ENCODE assay signal across 8 cellular contexts in genomic region chr4:1713003-1713397, GRCh38. TPM values are rescaled to one million over a fixed set of nuclear protein-coding genes. Genes with fewer than 3 reads are reported as not detected.
DNase-seq lines count a peak whose midpoint lies in the region; ATAC-seq, FAIRE-seq and TF ChIP-seq lines count a peak whose summit lies in the region.

No MANE protein-coding gene starts in this region.

- H3K9me3 ChIP-seq in SK-N-SH: no peaks in the 10 kb centered on the region
- H3K9me3 ChIP-seq in gastrocnemius medialis: no peaks in the 10 kb centered on the region

- no peaks in the 10 kb centered on the region for H3K9me2 ChIP-seq in SK-N-SH

- FAIRE-seq in frontal cortex (lab: Jason Lieb, UNC): no peak

- peak overlapping the region; percentile 65 for H2AFZ ChIP-seq in SK-N-SH (ENCODE audit: low read depth)

- in situ Hi-C loops in gastrocnemius medialis (cut with MboI; ENCODE audit: low sequenced_read_pairs in 4 of 4): no loop called here

- H3K4me2 ChIP-seq in SK-N-SH: peak overlapping the region; percentile 99

- DNase-seq in Calu3: peak; percentile 47
- no peak for DNase-seq in HFFc6
- DNase-seq in SK-N-SH: no peak
- DNase-seq in fibroblast of the aortic adventitia (ENCODE audit: low read depth): no peak
- DNase-seq in gastrocnemius medialis: no peak
- no peak for DNase-seq in stimulated activated CD4-positive, alpha-beta T cell treated with anti-CD3 and anti-CD28 coated beads, Interleukin-2, amount 100 ng/mL, for 24 hours
- DNase-seq in 8988T: no peak
- DNase-seq in frontal cortex (ENCODE audit: low spot score in 2 of 2): no peak

- CTCF ChIA-PET in Calu3 (lab: Charles Lee) (interaction anchor here (0.5 kb wide), 1 partner anchor 291 kb away, joined by 4 read pairs; no protein-coding TSS in a partner anchor), SK-N-SH (lab: Yijun Ruan, JAX) (interaction anchor here (1.1 to 2.1 kb wide), 3 partner anchors 20 to 35 kb away, joined by 3 to 19 read pairs (median 4); no protein-coding TSS in a partner anchor)

- H3K27me3 Mint-ChIP-seq in Calu3 (ENCODE audit: unreplicated experiment): no peaks in the 10 kb centered on the region
- peaks cover 2% of the 10 kb centered on the region; the same call in 1 of the 2 replicates for H3K27me3 Mint-ChIP-seq in HFFc6 (ENCODE audit: insufficient read depth)

- peaks cover 24% of the 10 kb centered on the region for H3F3A ChIP-seq in SK-N-SH (replicated peaks; ENCODE audit: insufficient read depth)

- H3K4me3 Mint-ChIP-seq in Calu3 (ENCODE audit: low read depth, unreplicated experiment) (peak overlapping the region; percentile 88), HFFc6 (peak overlapping the region; percentile 96)

- H3K27ac Mint-ChIP-seq in Calu3 (ENCODE audit: unreplicated experiment) (peak overlapping the region; percentile 92), HFFc6 (peak overlapping the region; percentile 96)

- H3K9ac ChIP-seq in SK-N-SH: peak overlapping the region; percentile 100

- no peak for TF ChIP-seq POLR2A in gastrocnemius medialis (IDR thresholded peaks at IDR 0.05)

- 17% methylated on average over 21 of the region's 23 CpGs for WGBS in SK-N-SH (ENCODE audit: low lambda C conversion rate)

- TF ChIP-seq CTCF in Calu3 (IDR thresholded peaks at IDR 0.05; ENCODE audit: unreplicated experiment) (no peak), HFFc6 (IDR thresholded peaks at IDR 0.05) (no peak), SK-N-SH (IDR thresholded peaks at IDR 0.05) (no peak), fibroblast of the aortic adventitia (IDR thresholded peaks at IDR 0.05; ENCODE audit: insufficient read depth, low read length) (no peak), gastrocnemius medialis (IDR thresholded peaks at IDR 0.05 in 4 of 5, conservative IDR thresholded peaks at IDR 0.05 in 1 of 5) (no peak)

- intact Hi-C loops in Calu3 (cut with micrococcal nuclease; ENCODE audit: unreplicated experiment): no loop called here
- intact Hi-C loops in gastrocnemius medialis (cut with DNase I; ENCODE audit: low total_unique reads): loop anchor here (5.0 kb wide), 1 partner anchor 144 kb away; the partner anchor contains the start of gene LETM1

- H3K27me3 ChIP-seq in SK-N-SH (ENCODE audit: insufficient read depth) (no peaks in the 10 kb centered on the region), gastrocnemius medialis (no peaks in the 10 kb centered on the region)

- peak overlapping the region; percentile 65 to 90 for H3K27ac ChIP-seq in SK-N-SH (ENCODE audit: low read depth in 2 of 2, low read length in 1 of 2)
- peak overlapping the region; percentile 91 to 96 (median 95) for H3K27ac ChIP-seq in gastrocnemius medialis

- no peaks in the 10 kb centered on the region for H3K9me3 Mint-ChIP-seq in Calu3 (ENCODE audit: low read depth, unreplicated experiment)
- no peaks in the 10 kb centered on the region for H3K9me3 Mint-ChIP-seq in HFFc6

- H3K4me3 ChIP-seq in SK-N-SH (ENCODE audit: low read depth in 2 of 2, low read length in 1 of 2) (peak overlapping the region; percentile 77 to 97), fibroblast of the aortic adventitia (ENCODE audit: low read depth, low read length) (peak overlapping the region; percentile 95), gastrocnemius medialis (peak overlapping the region; percentile 66 to 77 (median 74))

- H3K4me1 Mint-ChIP-seq in Calu3 (ENCODE audit: low read depth, unreplicated experiment): peaks cover 21% of the 10 kb centered on the region
- H3K4me1 Mint-ChIP-seq in HFFc6 (ENCODE audit: low read depth): peaks cover 59% of the 10 kb centered on the region

- POLR2A ChIA-PET in SK-N-SH (lab: Yijun Ruan, JAX): interaction anchor here (2.1 kb wide), 1 partner anchor 8 kb away, joined by 16 read pairs; the partner anchor contains the start of genes TACC3 and TMEM129

- BruUV-seq in Calu3 (replicated peaks; lab: Mats Ljungman, UMichigan): TSS peak; percentile 75

- H3K36me3 ChIP-seq in SK-N-SH (replicated peaks in 1 of 2; ENCODE audit: control insufficient read depth in 1 of 2, insufficient read depth in 2 of 2, low read length in 1 of 2) (peaks cover 24 to 27% of the 10 kb centered on the region in 2 experiments), gastrocnemius medialis (peaks cover 0 to 14% of the 10 kb centered on the region in 2 donors)

- peaks cover 31% of the 10 kb centered on the region for H4K20me1 ChIP-seq in SK-N-SH (ENCODE audit: insufficient read depth)

- peak in 1 of 2 donors; percentile 5 for ATAC-seq in gastrocnemius medialis

- TF ChIP-seq RAD21 in SK-N-SH (IDR thresholded peaks at IDR 0.05; ENCODE audit: low read length): no peak

- H3K79me2 ChIP-seq in SK-N-SH (ENCODE audit: insufficient read depth): peaks cover 87% of the 10 kb centered on the region

- H3K4me1 ChIP-seq in SK-N-SH (ENCODE audit: control insufficient read depth in 1 of 2, insufficient read depth in 2 of 2, low read depth in 1 of 2, low read length in 1 of 2): peaks cover 20 to 23% of the 10 kb centered on the region in 2 experiments; a peak in 2 of 4 replicates
- H3K4me1 ChIP-seq in gastrocnemius medialis: peaks cover 19 to 25% of the 10 kb centered on the region in 2 donors

- no peak for TF ChIP-seq EP300 in SK-N-SH (IDR thresholded peaks at IDR 0.05; ENCODE audit: borderline replicate concordance in 1 of 2, low read depth in 1 of 2, low read length in 1 of 2)

- H3K36me3 Mint-ChIP-seq in Calu3 (ENCODE audit: insufficient read depth, unreplicated experiment) (peaks cover 69% of the 10 kb centered on the region), HFFc6 (ENCODE audit: low read depth) (peaks cover 24% of the 10 kb centered on the region)

TF ChIP-seq in SK-N-SH, 30 proteins besides CTCF, POLR2A, EP300 and RAD21 (continues in another document):
- TF ChIP-seq MXI1 (IDR thresholded peaks at IDR 0.05; ENCODE audit: low read depth, low read length): no peak
- TF ChIP-seq TCF12 (IDR thresholded peaks at IDR 0.05): no peak
- no peak for TF ChIP-seq NFIC (IDR thresholded peaks at IDR 0.05; ENCODE audit: borderline replicate concordance)
- no peak for TF ChIP-seq MEF2A (IDR thresholded peaks at IDR 0.05; ENCODE audit: borderline replicate concordance, low read depth)
- no peak for TF ChIP-seq FOSL2 (IDR thresholded peaks at IDR 0.05; ENCODE audit: borderline replicate concordance, low read depth)
- TF ChIP-seq TAF1 (IDR thresholded peaks at IDR 0.05; ENCODE audit: borderline replicate concordance, low read depth, low read length): no peak; the same call in 1 of the 2 replicates
- TF ChIP-seq FOXJ3 (CRISPR knock-in tag; IDR thresholded peaks at IDR 0.05): no peak
- no peak for TF ChIP-seq RXRA (IDR thresholded peaks at IDR 0.05; ENCODE audit: borderline replicate concordance, low read depth)
- TF ChIP-seq ELF1 (IDR thresholded peaks at IDR 0.05): no peak
- no peak for TF ChIP-seq NRF1 (IDR thresholded peaks at IDR 0.05; ENCODE audit: low read depth, low read length)
- no peak for TF ChIP-seq ZBTB33 (IDR thresholded peaks at IDR 0.05; ENCODE audit: borderline replicate concordance, low read depth)
- TF ChIP-seq RCOR1 (IDR thresholded peaks at IDR 0.05; ENCODE audit: low read length): no peak

RNA-seq across cellular contexts. Expression of gene SLBP, which starts 0.9 kb away (rescaled TPM):
- total RNA-seq in Calu3 (2022): 46.1 and 49.3 TPM in 2 replicates
- 10 to 100 TPM; 44.7 to 61.9 (median 58.4) TPM for total RNA-seq in HFFc6 (2021; fragmentation: NEBNext Ultra II Directional; extraction: Animal tissue kit (Norgen Biotek cat#: 25700))
- polyA plus RNA-seq in SK-N-SH (2012; rRNA removed): 51.5 and 64.3 TPM in 2 replicates
- 69.5 and 78.4 TPM in 2 replicates for polyA plus RNA-seq in SK-N-SH (2012; cell fraction: cytosol; rRNA removed)
- polyA plus RNA-seq in SK-N-SH (2012; cell fraction: nucleus; rRNA removed): 30.8 and 40.1 TPM in 2 replicates
- total RNA-seq in fibroblast of the aortic adventitia (ENCODE audit: low replicate concordance): 48.2 and 89.1 TPM in 2 replicates
- total RNA-seq in gastrocnemius medialis: 10 to 100 TPM; 17.0 to 25.6 (median 21.0) TPM
- 51.0 TPM for total RNA-seq in frontal cortex

RNA-seq across cellular contexts. Expression of gene TMEM129, which starts 8.1 kb away (rescaled TPM):
- total RNA-seq in Calu3 (2022): 29.8 and 31.0 TPM in 2 replicates
- total RNA-seq in HFFc6 (2021; fragmentation: NEBNext Ultra II Directional; extraction: Animal tissue kit (Norgen Biotek cat#: 25700)): 10 to 100 TPM; 24.6 to 36.7 (median 27.7) TPM
- polyA plus RNA-seq in SK-N-SH (2012; rRNA removed): 36.5 and 43.9 TPM in 2 replicates
- 16.4 and 29.5 TPM in 2 replicates for polyA plus RNA-seq in SK-N-SH (2012; cell fraction: cytosol; rRNA removed)
- 68.2 and 69.8 TPM in 2 replicates for polyA plus RNA-seq in SK-N-SH (2012; cell fraction: nucleus; rRNA removed)
- total RNA-seq in fibroblast of the aortic adventitia (ENCODE audit: low replicate concordance): 16.6 and 25.6 TPM in 2 replicates
- 10 to 100 TPM; 30.3 to 78.0 (median 44.2) TPM for total RNA-seq in gastrocnemius medialis
- total RNA-seq in frontal cortex: 13.5 TPM

RNA-seq across cellular contexts. Expression of gene TACC3, which starts 8.3 kb away (rescaled TPM):
- total RNA-seq in Calu3 (2022): 89.6 and 95.9 TPM in 2 replicates
- total RNA-seq in HFFc6 (2021; fragmentation: NEBNext Ultra II Directional; extraction: Animal tissue kit (Norgen Biotek cat#: 25700)): 10 to 100 TPM; 44.2 to 95.3 (median 93.3) TPM
- polyA plus RNA-seq in SK-N-SH (2012; rRNA removed): 29.2 and 49.5 TPM in 2 replicates
- 24.5 and 30.6 TPM in 2 replicates for polyA plus RNA-seq in SK-N-SH (2012; cell fraction: cytosol; rRNA removed)
- 89.9 and 151 TPM in 2 replicates for polyA plus RNA-seq in SK-N-SH (2012; cell fraction: nucleus; rRNA removed)
- total RNA-seq in fibroblast of the aortic adventitia (ENCODE audit: low replicate concordance): 3.2 and 23.9 TPM in 2 replicates
- total RNA-seq in gastrocnemius medialis: 1 to 10 TPM; 1.5 to 3.2 (median 1.9) TPM
- 2.0 TPM for total RNA-seq in frontal cortex

RNA-seq across cellular contexts. Expression of gene FAM53A, which starts 28.9 kb away (rescaled TPM):
- total RNA-seq in Calu3 (2022) (5.3 and 7.3 TPM in 2 replicates), fibroblast of the aortic adventitia (ENCODE audit: low replicate concordance) (1.6 and 2.5 TPM in 2 replicates), gastrocnemius medialis (1 to 10 TPM; 1.8 to 5.2 (median 2.8) TPM), frontal cortex (0.82 TPM)
- total RNA-seq in HFFc6 (2021; fragmentation: NEBNext Ultra II Directional; extraction: Animal tissue kit (Norgen Biotek cat#: 25700)): 1 to 10 TPM; 2.3 to 3.2 (median 2.7) TPM
- polyA plus RNA-seq in SK-N-SH (2012; rRNA removed): 7.6 and 8.3 TPM in 2 replicates
- 2.8 and 6.0 TPM in 2 replicates for polyA plus RNA-seq in SK-N-SH (2012; cell fraction: cytosol; rRNA removed)
- 12.1 and 12.9 TPM in 2 replicates for polyA plus RNA-seq in SK-N-SH (2012; cell fraction: nucleus; rRNA removed)
